ENCODE assay signal across 25 cellular contexts in genomic region chr10:123068098-123068853, GRCh38.
"Had no signal": no experiment of that assay in that cellular context is flagged by ENCODE, and none has a peak within 500 bp of the region (broad histone marks: within the 10 kb centered on the region; RNA-seq: fewer than 3 reads in every experiment).

No MANE protein-coding gene starts in this region.

- H2AFZ ChIP-seq: parathyroid adenoma had no signal

- H3K27ac ChIP-seq: parathyroid adenoma, prostate gland, skin epidermis, spleen, stomach, thyroid gland had no signal

- ATAC-seq: left colon; left ventricle myocardium superior; mucosa of descending colon; natural killer cell treated with Interleukin-12 subunit alpha and Interleukin-12 subunit beta and Interleukin-15 and Interleukin-18, amount 100 ng/mL, for 72 hours; right cardiac atrium had no signal

- DNase-seq: dorsolateral prefrontal cortex; effector CD4-positive, alpha-beta T cell; immature natural killer cell; islet precursor cell; kidney glomerular epithelial cell; left colon; left ventricle myocardium superior; mesenchymal stem cell; mucosa of descending colon; naive B cell; right cardiac atrium; spleen; stimulated activated CD4-positive, alpha-beta T cell treated with anti-CD3 and anti-CD28 coated beads, Interleukin-4, amount 100 ng/mL, for 4 hours; stimulated activated naive CD4-positive, alpha-beta T cell; stomach; thyroid gland; trophoblast cell had no signal

- H3K27ac Mint-ChIP-seq: immature natural killer cell; mesothelial cell of epicardium; naive B cell; natural killer cell treated with Interleukin-12 subunit alpha and Interleukin-12 subunit beta and Interleukin-15 and Interleukin-18, amount 100 ng/mL, for 72 hours had no signal

- H3K36me3 Mint-ChIP-seq: immature natural killer cell; mesothelial cell of epicardium; naive B cell; natural killer cell treated with Interleukin-12 subunit alpha and Interleukin-12 subunit beta and Interleukin-15 and Interleukin-18, amount 100 ng/mL, for 72 hours had no signal

- H3K4me3 Mint-ChIP-seq: immature natural killer cell; mesothelial cell of epicardium; naive B cell; natural killer cell treated with Interleukin-12 subunit alpha and Interleukin-12 subunit beta and Interleukin-15 and Interleukin-18, amount 100 ng/mL, for 72 hours had no signal

- H3K4me1 ChIP-seq: parathyroid adenoma, prostate gland, spleen, stomach, thyroid gland had no signal

- H3K9ac ChIP-seq: parathyroid adenoma had no signal

- H3K79me2 ChIP-seq: parathyroid adenoma had no signal

- H3K9me3 Mint-ChIP-seq: immature natural killer cell; natural killer cell treated with Interleukin-12 subunit alpha and Interleukin-12 subunit beta and Interleukin-15 and Interleukin-18, amount 100 ng/mL, for 72 hours had no signal

- H3K4me1 Mint-ChIP-seq: immature natural killer cell, mesothelial cell of epicardium, naive B cell had no signal

- H3K27me3 ChIP-seq: thyroid gland had no signal

- FAIRE-seq: colon, frontal cortex had no signal

- H3K9me3 ChIP-seq: mucosa of descending colon, prostate gland, spleen, stomach, thyroid gland had no signal

- H3K4me3 ChIP-seq: lung, mucosa of descending colon, prostate gland, skin epidermis, spleen, stomach, thyroid gland had no signal

- H3K36me3 ChIP-seq: prostate gland, spleen, stomach, thyroid gland had no signal
